In the genomic region with DNA sequence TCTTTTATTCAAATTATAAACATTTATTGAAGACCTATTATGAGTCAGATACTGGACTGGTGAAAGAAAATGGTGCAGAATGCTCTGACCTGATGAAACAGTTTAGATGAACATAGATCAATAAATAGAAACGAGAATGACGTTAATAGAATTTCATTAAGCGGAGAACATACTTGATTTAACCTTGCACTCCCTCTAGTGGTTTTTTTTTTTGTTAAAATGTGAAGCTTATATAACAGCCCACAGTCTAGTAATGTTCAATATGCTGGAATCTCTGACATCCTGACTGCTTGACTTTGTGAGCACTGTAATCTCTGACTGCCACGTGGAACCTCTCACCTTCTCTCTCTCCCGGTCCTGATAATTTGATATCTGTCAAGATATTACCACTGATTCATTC, we compare ENCODE assay signal across 9 cellular contexts. TPM values are rescaled to one million over a fixed set of nuclear protein-coding genes. Genes with fewer than 3 reads are reported as not detected.
A peak's percentile ranks its signal among the peaks of the same experiment; 100 is the strongest.
DNase-seq lines count a peak whose midpoint lies in the region; ATAC-seq, FAIRE-seq and TF ChIP-seq lines count a peak whose summit lies in the region.
"Had no signal": no experiment of that assay in that cellular context is flagged by ENCODE, and none has a peak within 500 bp of the region (broad histone marks: within the 10 kb centered on the region; RNA-seq: fewer than 3 reads in every experiment).

No MANE protein-coding gene starts in this region.

- no peaks in the 10 kb centered on the region for H3K9me3 ChIP-seq in BE2C
- no peaks in the 10 kb centered on the region for H3K9me3 ChIP-seq in GM12878 (replicated peaks; ENCODE audit: control insufficient read depth, insufficient read depth, low read length)
- no peaks in the 10 kb centered on the region for H3K9me3 ChIP-seq in sigmoid colon

- no peak for DNase-seq in BE2C
- no peak for DNase-seq in LNCaP clone FGC (ENCODE audit: low read depth)
- no peak for DNase-seq in GM12878 (ENCODE audit: low read depth, low spot score)
- DNase-seq in kidney epithelial cell (ENCODE audit: low read depth) = no peak
- DNase-seq in activated CD4-positive, alpha-beta T cell treated with anti-CD3 and anti-CD28 coated beads for 36 hours = no peak
- DNase-seq in nucleus accumbens (lab: John Stamatoyannopoulos, UW) = no peak
- DNase-seq in NCI-H774 (lab: John Stamatoyannopoulos, UW) = no peak
- DNase-seq in sigmoid colon = no peak
- DNase-seq: stimulated activated naive B cell treated with anti-CD40 and anti-IgM and Interleukin-4, amounts not matched to agents 10 μg/mL and 1 μg/mL and 100 μg/mL, for 72 hours had no signal

- no TSS peak for BruUV-seq in GM12878 (replicated peaks; lab: Mats Ljungman, UMichigan)

- H3K27ac ChIP-seq in GM12878 (ENCODE audit: control insufficient read depth, insufficient read depth) (no peak overlapping the region), sigmoid colon (no peak overlapping the region)

- no peaks in the 10 kb centered on the region for H3K9me3 Mint-ChIP-seq in activated CD4-positive, alpha-beta T cell treated with anti-CD3 and anti-CD28 coated beads for 36 hours (ENCODE audit: low read depth)
- H3K9me3 Mint-ChIP-seq: stimulated activated naive B cell treated with anti-CD40 and anti-IgM and Interleukin-4, amounts not matched to agents 10 μg/mL and 1 μg/mL and 100 μg/mL, for 72 hours had no signal

- no peak overlapping the region for H3K9ac ChIP-seq in GM12878 (ENCODE audit: control insufficient read depth, insufficient read depth, low read length)

- H3K4me1 ChIP-seq in BE2C = 0 out of 2 replicates have a peak, but pooled peaks cover 3% of the 10 kb centered on the region
- no peaks in the 10 kb centered on the region for H3K4me1 ChIP-seq in GM12878 (ENCODE audit: control insufficient read depth, insufficient read depth, low read length)
- H3K4me1 ChIP-seq in sigmoid colon = peaks cover 0 to 15% (median 6%) of the 10 kb centered on the region in 4 donors

- no peak overlapping the region for H3K4me3 Mint-ChIP-seq in activated CD4-positive, alpha-beta T cell treated with anti-CD3 and anti-CD28 coated beads for 36 hours
- H3K4me3 Mint-ChIP-seq: stimulated activated naive B cell treated with anti-CD40 and anti-IgM and Interleukin-4, amounts not matched to agents 10 μg/mL and 1 μg/mL and 100 μg/mL, for 72 hours had no signal

- no peak overlapping the region for H2AFZ ChIP-seq in GM12878 (ENCODE audit: control insufficient read depth, low read depth, low read length)

- peak; percentile 25; the same call in 1 of the 2 replicates for TF ChIP-seq CTCF in BE2C (IDR thresholded peaks at IDR 0.05; ENCODE audit: low read depth, low read length)
- TF ChIP-seq CTCF in LNCaP clone FGC (IDR thresholded peaks at IDR 0.05; ENCODE audit: control insufficient read depth, extremely low read depth, insufficient read depth) = peak; percentile 34
- TF ChIP-seq CTCF in GM12878 (IDR thresholded peaks at IDR 0.05 in 2 of 3, conservative IDR thresholded peaks at IDR 0.05 in 1 of 3; ENCODE audit: control insufficient read depth in 2 of 3, extremely low read depth in 1 of 3, insufficient read depth in 1 of 3, low read depth in 3 of 3, low read length in 3 of 3) = peak in 2 of 3 experiments; percentile 15 to 38; a peak in 1 of 6 replicates
- TF ChIP-seq CTCF in kidney epithelial cell (IDR thresholded peaks at IDR 0.05; ENCODE audit: insufficient read depth, low read length, poor library complexity, severe bottlenecking) = peak; percentile 25
- peak in 1 of 4 experiments; percentile 5 for TF ChIP-seq CTCF in sigmoid colon (IDR thresholded peaks at IDR 0.05)

- POLR2A ChIA-PET in GM12878 (lab: Charles Lee) = interaction anchor here (0.6 kb wide), 1 partner anchor 16 kb away, joined by 5 read pairs; no protein-coding TSS in a partner anchor
- POLR2A ChIA-PET in activated CD4-positive, alpha-beta T cell treated with anti-CD3 and anti-CD28 coated beads for 36 hours (lab: Charles Lee) = no interaction called here

- 11% methylated on average over 5 of the region's 5 CpGs for WGBS in GM12878 (ENCODE audit: insufficient coverage, insufficient replicate concordance, low lambda C conversion rate, missing lambda C conversion rate)
- 48 to 54% methylated on average over 5 of the region's 5 CpGs for WGBS in sigmoid colon, 2 donors

- H3K4me1 Mint-ChIP-seq in activated CD4-positive, alpha-beta T cell treated with anti-CD3 and anti-CD28 coated beads for 36 hours = peaks cover 6% of the 10 kb centered on the region
- H3K4me1 Mint-ChIP-seq: stimulated activated naive B cell treated with anti-CD40 and anti-IgM and Interleukin-4, amounts not matched to agents 10 μg/mL and 1 μg/mL and 100 μg/mL, for 72 hours had no signal

- CTCF ChIA-PET in GM12878 (lab: Yijun Ruan, JAX) = interaction anchor here (0.6 to 4.0 kb wide), 9 partner anchors 12 to 296 kb away, joined by 3 to 40 read pairs (median 6); a partner anchor contains a TSS
- CTCF ChIA-PET in activated CD4-positive, alpha-beta T cell treated with anti-CD3 and anti-CD28 coated beads for 36 hours (lab: Charles Lee) = no interaction called here

- TF ChIP-seq POLR2A in GM12878 (IDR thresholded peaks at IDR 0.05; ENCODE audit: low read depth, low read length) = no peak
- no peak for TF ChIP-seq POLR2A in sigmoid colon (IDR thresholded peaks at IDR 0.05)

- H3K4me3 ChIP-seq in BE2C (ENCODE audit: low read depth, low read length) (no peak overlapping the region), LNCaP clone FGC (ENCODE audit: low read depth, low read length) (no peak overlapping the region), GM12878 (no peak overlapping the region), kidney epithelial cell (ENCODE audit: low read depth, low read length) (no peak overlapping the region), sigmoid colon (no peak overlapping the region)

- H3K27me3 ChIP-seq in BE2C (no peaks in the 10 kb centered on the region), GM12878 (replicated peaks in 1 of 2; ENCODE audit: control insufficient read depth in 2 of 2, insufficient read depth in 2 of 2, low read length in 1 of 2) (no peaks in the 10 kb centered on the region), kidney epithelial cell (ENCODE audit: control insufficient read depth, insufficient read depth, low read length) (no peaks in the 10 kb centered on the region), sigmoid colon (no peaks in the 10 kb centered on the region)

- TF ChIP-seq RAD21 in GM12878 (IDR thresholded peaks at IDR 0.05; ENCODE audit: insufficient read depth, low read depth, low read length) = peak; percentile 47; the same call in 1 of the 2 replicates

- in situ Hi-C loops in GM12878 (cut with MboI) = loop anchor here (10.0 kb wide), 1 partner anchor 296 kb away; no protein-coding TSS in a partner anchor

- H3K4me2 ChIP-seq in GM12878 (ENCODE audit: control insufficient read depth, insufficient read depth) = no peak overlapping the region

- H3K79me2 ChIP-seq in GM12878 (ENCODE audit: control insufficient read depth, insufficient read depth, low read length) = no peaks in the 10 kb centered on the region

- no peaks in the 10 kb centered on the region for H4K20me1 ChIP-seq in GM12878 (ENCODE audit: control insufficient read depth, insufficient read depth)

- no peak overlapping the region for H3K27ac Mint-ChIP-seq in activated CD4-positive, alpha-beta T cell treated with anti-CD3 and anti-CD28 coated beads for 36 hours
- H3K27ac Mint-ChIP-seq: stimulated activated naive B cell treated with anti-CD40 and anti-IgM and Interleukin-4, amounts not matched to agents 10 μg/mL and 1 μg/mL and 100 μg/mL, for 72 hours had no signal

- H3K27me3 Mint-ChIP-seq in activated CD4-positive, alpha-beta T cell treated with anti-CD3 and anti-CD28 coated beads for 36 hours = no peaks in the 10 kb centered on the region

- RAD21 ChIA-PET in GM12878 (lab: Charles Lee; ENCODE audit: unreplicated experiment) = interaction anchor here (0.6 to 2.6 kb wide), 11 partner anchors 41 to 1467 kb away, joined by 3 to 11 read pairs (median 4); a partner anchor contains a TSS

- no peak for FAIRE-seq in GM12878 (lab: Jason Lieb, UNC)

- H3K36me3 ChIP-seq in BE2C (no peaks in the 10 kb centered on the region), GM12878 (ENCODE audit: control insufficient read depth in 2 of 2, insufficient read depth in 2 of 2, low read length in 1 of 2) (no peaks in the 10 kb centered on the region; a peak in 1 of 4 replicates), kidney epithelial cell (ENCODE audit: control insufficient read depth, insufficient read depth, low read length) (no peaks in the 10 kb centered on the region), sigmoid colon (no peaks in the 10 kb centered on the region)

- no peak for TF ChIP-seq EP300 in GM12878 (IDR thresholded peaks at IDR 0.05; ENCODE audit: borderline replicate concordance in 1 of 2, control insufficient read depth in 1 of 2, low read depth in 2 of 2, low read length in 2 of 2)
- no peak for TF ChIP-seq EP300 in sigmoid colon (IDR thresholded peaks at IDR 0.05)

- peaks cover 5% of the 10 kb centered on the region for H3K36me3 Mint-ChIP-seq in activated CD4-positive, alpha-beta T cell treated with anti-CD3 and anti-CD28 coated beads for 36 hours (ENCODE audit: low read depth)
- H3K36me3 Mint-ChIP-seq: stimulated activated naive B cell treated with anti-CD40 and anti-IgM and Interleukin-4, amounts not matched to agents 10 μg/mL and 1 μg/mL and 100 μg/mL, for 72 hours had no signal

- ATAC-seq in GM12878 = peak; percentile 79
- no peak for ATAC-seq in activated CD4-positive, alpha-beta T cell treated with anti-CD3 and anti-CD28 coated beads for 36 hours

- SMC1A ChIA-PET in GM12878 (lab: Charles Lee; ENCODE audit: uncharacterized antibody, unreplicated experiment) = interaction anchor here (0.9 to 2.3 kb wide), 6 partner anchors 9 to 296 kb away, joined by 3 to 17 read pairs (median 4); a partner anchor contains a TSS

- intact Hi-C loops in GM12878 (cut with micrococcal nuclease; ENCODE audit: unreplicated experiment) (loop anchor here (1.0 kb wide), 1 partner anchor 295 kb away; no protein-coding TSS in a partner anchor), sigmoid colon (cut with DNase I) (no loop called here)
- intact Hi-C loops in activated CD4-positive, alpha-beta T cell treated with anti-CD3 and anti-CD28 coated beads for 36 hours (cut with DNase I, micrococcal nuclease) = loop anchor here (2.0 to 10.0 kb wide), 3 partner anchors 236 to 296 kb away; a partner anchor contains a TSS

RNA-seq across cellular contexts. Expression of a gene that starts 32.3 kb away (rescaled TPM):
- polyA plus RNA-seq in BE2C (2012; ENCODE audit: insufficient read depth, insufficient read length, low read depth) = 22.2 TPM
- total RNA-seq in GM12878 (2013; cell fraction: nucleolus; rRNA removed) = 207 and 209 TPM in 2 replicates
- total RNA-seq in GM12878 (2014; rRNA removed) = 19.8 and 20.0 TPM in 2 replicates
- 26.8 and 27.0 TPM in 2 replicates for total RNA-seq in GM12878 (2014; rRNA removed; fragmentation: Illumina TruSeq; extraction: Trizol)
- 20.3 and 20.6 TPM in 2 replicates for total RNA-seq in GM12878 (2021)
- polyA plus RNA-seq in GM12878 (2011; ENCODE audit: low read depth) = 17.4 TPM
- 32.1 and 33.0 TPM in 2 replicates for polyA plus RNA-seq in GM12878 (2011; rRNA removed)
- 17.9 and 18.6 TPM in 2 replicates for polyA plus RNA-seq in GM12878 (2011; cell fraction: cytosol; rRNA removed)
- polyA plus RNA-seq in GM12878 (2011; cell fraction: nucleus; rRNA removed) = 28.9 and 30.6 TPM in 2 replicates
- 16.9 and 20.4 TPM in 2 replicates for polyA plus RNA-seq in GM12878 (2012)
- 24.1 and 29.3 TPM in 2 replicates for polyA plus RNA-seq in GM12878 (2014; fragmentation: Illumina TruSeq; extraction: Trizol)
- polyA plus RNA-seq in GM12878 (2014; fragmentation: Nextera tagmentation; extraction: Ambion mirVana) = 10 to 100 TPM; 31.3 to 34.1 TPM
- 13.5 and 18.1 TPM in 2 replicates for polyA plus RNA-seq in GM12878 (2014; rRNA removed)
- 10 to 100 TPM; 33.7 to 34.7 TPM for polyA plus RNA-seq in GM12878 (2016; fragmentation: Nextera tagmentation; extraction: Ambion mirVana)
- polyA minus RNA-seq in GM12878 (2011; rRNA and poly(A)+ RNA removed) = 51.2 and 69.6 TPM in 2 replicates
- polyA minus RNA-seq in GM12878 (2011; cell fraction: cytosol; rRNA and poly(A)+ RNA removed) = 7.6 and 10.2 TPM in 2 replicates
- 57.5 and 107 TPM in 2 replicates for polyA minus RNA-seq in GM12878 (2011; cell fraction: nucleus; rRNA and poly(A)+ RNA removed)
- total RNA-seq in kidney epithelial cell = 19.9 and 22.3 TPM in 2 replicates
- total RNA-seq in activated CD4-positive, alpha-beta T cell treated with anti-CD3 and anti-CD28 coated beads for 36 hours = 10 to 100 TPM; 13.3 to 16.9 TPM
- total RNA-seq in sigmoid colon = 10 to 100 TPM; 30.4 to 44.0 (median 36.7) TPM
- polyA plus RNA-seq in sigmoid colon = 10 to 100 TPM; 13.2 to 19.2 (median 18.0) TPM
